ENCODE assay signal across 12 cellular contexts in genomic region chr11:5234390-5234834, GRCh38. TPM values are rescaled to one million over a fixed set of nuclear protein-coding genes. Genes with fewer than 3 reads are reported as not detected.
DNase-seq lines count a peak whose midpoint lies in the region; ATAC-seq and TF ChIP-seq lines count a peak whose summit lies in the region.
"Had no signal": no experiment of that assay in that cellular context is flagged by ENCODE, and none has a peak within 500 bp of the region (broad histone marks: within the 10 kb centered on the region; RNA-seq: fewer than 3 reads in every experiment).

TSS of gene HBD (minus strand) at chr11:5234483. CDS start at chr11:5234433, 50 bp downstream.

- H2AFZ ChIP-seq in KMS-11 (ENCODE audit: low read depth): peak within 1 kb of the TSS; percentile 41

- H3K4me3 ChIP-seq in KMS-11 (IDR thresholded peaks at IDR 0.05; ENCODE audit: insufficient read depth, low read depth, low read length) (no peak within 1 kb of the TSS), SJCRH30 (no peak within 1 kb of the TSS)
- H3K4me3 ChIP-seq in effector memory CD4-positive, alpha-beta T cell (ENCODE audit: insufficient read depth, low read depth, low read length, poor library complexity, severe bottlenecking): no peak within 1 kb of the TSS
- H3K4me3 ChIP-seq: heart left ventricle, stomach had no signal

- H4K20me1 ChIP-seq in KMS-11 (ENCODE audit: insufficient read depth): no peaks in the 10 kb centered on the region

- DNase-seq in glomerular visceral epithelial cell (ENCODE audit: extremely low spot score) (peak; percentile 33), SJCRH30 (no peak), left colon (no peak)
- DNase-seq in effector memory CD4-positive, alpha-beta T cell: no peak
- DNase-seq in effector CD8-positive, alpha-beta T cell (lab: John Stamatoyannopoulos, UW): no peak
- DNase-seq: activated naive CD8-positive, alpha-beta T cell treated with anti-CD3 and anti-CD28 coated beads, Interleukin-2, amount 10 ng/mL, durations not matched to agents 7 days and 5 days; heart left ventricle; stomach had no signal

- H3K27ac ChIP-seq in KMS-11 (peak within 1 kb of the TSS; percentile 74), SJCRH30 (no peak within 1 kb of the TSS)
- H3K27ac ChIP-seq in effector memory CD4-positive, alpha-beta T cell (ENCODE audit: insufficient read depth, low read length, poor library complexity, severe bottlenecking): no peak within 1 kb of the TSS
- H3K27ac ChIP-seq: heart left ventricle, stomach had no signal

- H3K4me2 ChIP-seq in KMS-11: peak within 1 kb of the TSS; percentile 69

- intact Hi-C loops in left colon (cut with DNase I, micrococcal nuclease): no loop called here

- H3K27me3 ChIP-seq in KMS-11 (ENCODE audit: insufficient read depth, low read depth) (no peaks in the 10 kb centered on the region), SJCRH30 (no peaks in the 10 kb centered on the region)
- H3K27me3 ChIP-seq in effector memory CD4-positive, alpha-beta T cell (replicated peaks; ENCODE audit: control insufficient read depth, insufficient read depth, low read length, poor library complexity, severe bottlenecking): no peaks in the 10 kb centered on the region
- H3K27me3 ChIP-seq: stomach had no signal

- no peaks in the 10 kb centered on the region for H3K36me3 ChIP-seq in KMS-11 (ENCODE audit: insufficient read depth)
- H3K36me3 ChIP-seq in effector memory CD4-positive, alpha-beta T cell (ENCODE audit: control insufficient read depth, insufficient read depth, low read length): no peaks in the 10 kb centered on the region
- H3K36me3 ChIP-seq in SJCRH30: no peaks in the 10 kb centered on the region
- H3K36me3 ChIP-seq: heart left ventricle, stomach had no signal

- ATAC-seq in GM18858 (IDR thresholded peaks at IDR 0.05; ENCODE audit: unreplicated experiment) (peak; percentile 75), HG02588 (IDR thresholded peaks at IDR 0.05; ENCODE audit: unreplicated experiment) (peak; percentile 60), left colon (no peak)
- ATAC-seq: heart left ventricle had no signal

- peak within 1 kb of the TSS; percentile 29; the same call in 1 of the 2 replicates for H3K9ac ChIP-seq in KMS-11

- no peaks in the 10 kb centered on the region for H3K79me2 ChIP-seq in KMS-11 (ENCODE audit: insufficient read depth, low read depth)

- H3K4me1 ChIP-seq in KMS-11 (ENCODE audit: low read depth, poor library complexity, severe bottlenecking) (peaks cover 64% of the 10 kb centered on the region), SJCRH30 (no peaks in the 10 kb centered on the region)
- no peaks in the 10 kb centered on the region for H3K4me1 ChIP-seq in effector memory CD4-positive, alpha-beta T cell (ENCODE audit: control insufficient read depth, insufficient read depth, low read length, poor library complexity, severe bottlenecking)
- H3K4me1 ChIP-seq: heart left ventricle, stomach had no signal

- no peaks in the 10 kb centered on the region for H3K9me3 ChIP-seq in effector memory CD4-positive, alpha-beta T cell (ENCODE audit: control insufficient read depth, low read length)
- no peaks in the 10 kb centered on the region for H3K9me3 ChIP-seq in SJCRH30 (replicated peaks)
- H3K9me3 ChIP-seq: heart left ventricle, stomach had no signal

- TF ChIP-seq CTCF in KMS-11 (conservative IDR thresholded peaks at IDR 0.05; ENCODE audit: low read depth, low read length): no peak

RNA-seq across cellular contexts. Expression of gene HBD, which starts in this region (rescaled TPM):
- total RNA-seq in SJCRH30 (2014; rRNA removed; shearing (Covaris generic)): not detected in 2 replicates
- not detected for total RNA-seq in left colon
- total RNA-seq: activated naive CD8-positive, alpha-beta T cell treated with anti-CD3 and anti-CD28 coated beads, Interleukin-2, amount 10 ng/mL, durations not matched to agents 7 days and 5 days; pulmonary artery endothelial cell had no signal
